Comparison of ENCODE assay signal across 26 cellular contexts in genomic region chr10:6988654-6989053, GRCh38.
DNase-seq lines count a peak whose midpoint lies in the region; ATAC-seq lines count a peak whose summit lies in the region.
"Had no signal": no experiment of that assay in that cellular context is flagged by ENCODE, and none has a peak within 500 bp of the region (broad histone marks: within the 10 kb centered on the region; RNA-seq: fewer than 3 reads in every experiment).

No MANE protein-coding gene starts in this region.

- H3K9ac ChIP-seq in GM23248 = no peak overlapping the region

- H3K9me3 ChIP-seq in GM23248 (ENCODE audit: low read depth) = no peaks in the 10 kb centered on the region
- H3K9me3 ChIP-seq: stomach, tibial nerve had no signal

- WGBS in GM23248 (ENCODE audit: low coverage in 1 of 2, low lambda C conversion rate in 2 of 2, missing lambda C conversion rate in 2 of 2), 2 experiments = 31 to 35% methylated on average over 4 of the region's 4 CpGs

- H3K9me3 Mint-ChIP-seq in natural killer cell treated with Interleukin-12 subunit alpha and Interleukin-12 subunit beta and Interleukin-15 and Interleukin-18, amount 100 ng/mL, for 72 hours = no peaks in the 10 kb centered on the region
- H3K9me3 Mint-ChIP-seq: natural killer cell; T-helper 2 cell treated with Interferon-gamma antibody and Interleukin-4, amounts not matched to agents 5 μg/mL and 100 μg/mL, for 36 hours had no signal

- no peak overlapping the region for H3K4me2 ChIP-seq in GM23248 (ENCODE audit: unreplicated experiment)

- H3K36me3 ChIP-seq in GM23248 (ENCODE audit: low read depth) = no peaks in the 10 kb centered on the region
- H3K36me3 ChIP-seq: stomach, tibial nerve, WERI-Rb-1 had no signal

- H2AFZ ChIP-seq in GM23248 = no peak overlapping the region

- H3K79me2 ChIP-seq in GM23248 (ENCODE audit: insufficient read depth) = no peaks in the 10 kb centered on the region

- no peaks in the 10 kb centered on the region for H3K4me1 ChIP-seq in GM23248 (ENCODE audit: insufficient read depth)
- H3K4me1 ChIP-seq: stomach had no signal

- no peak overlapping the region for H3K4me3 ChIP-seq in GM23248
- H3K4me3 ChIP-seq: skin epidermis, stomach, tibial nerve had no signal

- ATAC-seq in natural killer cell treated with Interleukin-12 subunit alpha and Interleukin-12 subunit beta and Interleukin-15 and Interleukin-18, amount 100 ng/mL, for 72 hours = peak; percentile 40 to 73
- ATAC-seq in HG03432 (IDR thresholded peaks at IDR 0.05; ENCODE audit: unreplicated experiment) = no peak
- no peak for ATAC-seq in GM19035 (IDR thresholded peaks at IDR 0.05; ENCODE audit: unreplicated experiment)

- no peak overlapping the region for H3K27ac ChIP-seq in GM23248
- H3K27ac ChIP-seq: skin epidermis, stomach, WERI-Rb-1 had no signal

- H3K9me2 ChIP-seq in GM23248 (ENCODE audit: insufficient read depth) = no peaks in the 10 kb centered on the region

- peak overlapping the region; percentile 39 to 72 for H3K27ac Mint-ChIP-seq in natural killer cell treated with Interleukin-12 subunit alpha and Interleukin-12 subunit beta and Interleukin-15 and Interleukin-18, amount 100 ng/mL, for 72 hours
- H3K27ac Mint-ChIP-seq: natural killer cell; T-helper 2 cell treated with Interferon-gamma antibody and Interleukin-4, amounts not matched to agents 5 μg/mL and 100 μg/mL, for 36 hours had no signal

- in situ Hi-C loops in GM23248 (cut with MboI) = no loop called here

- H3K4me1 Mint-ChIP-seq in natural killer cell treated with Interleukin-12 subunit alpha and Interleukin-12 subunit beta and Interleukin-15 and Interleukin-18, amount 100 ng/mL, for 72 hours (ENCODE audit: low read depth in 2 of 2) = peaks cover 24 to 29% of the 10 kb centered on the region in 2 donors

- no peaks in the 10 kb centered on the region for H3K27me3 ChIP-seq in GM23248 (replicated peaks; ENCODE audit: insufficient read depth)
- H3K27me3 ChIP-seq: stomach, tibial nerve had no signal

- peaks cover 10% of the 10 kb centered on the region for H3K36me3 Mint-ChIP-seq in natural killer cell treated with Interleukin-12 subunit alpha and Interleukin-12 subunit beta and Interleukin-15 and Interleukin-18, amount 100 ng/mL, for 72 hours
- H3K36me3 Mint-ChIP-seq: natural killer cell had no signal

- H3K4me3 Mint-ChIP-seq in natural killer cell treated with Interleukin-12 subunit alpha and Interleukin-12 subunit beta and Interleukin-15 and Interleukin-18, amount 100 ng/mL, for 72 hours = peak overlapping the region; percentile 13
- H3K4me3 Mint-ChIP-seq: natural killer cell; T-helper 2 cell treated with Interferon-gamma antibody and Interleukin-4, amounts not matched to agents 5 μg/mL and 100 μg/mL, for 36 hours had no signal

- DNase-seq in stimulated activated CD4-positive, alpha-beta T cell treated with anti-CD3 and anti-CD28 coated beads, Interleukin-15, amount 100 ng/mL, for 24 hours = peak; percentile 12
- no peak for DNase-seq in stimulated activated CD4-positive, alpha-beta T cell treated with anti-CD3 and anti-CD28 coated beads, Interleukin-4, amount 100 ng/mL, for 4 hours
- DNase-seq in Kasumi-1 (lab: John Stamatoyannopoulos, UW) = peak; percentile 79 to 88
- DNase-seq in OCI-M1 (lab: John Stamatoyannopoulos, UW) = peak; percentile 17
- no peak for DNase-seq in natural killer cell treated with Interleukin-12 subunit alpha and Interleukin-12 subunit beta and Interleukin-15 and Interleukin-18, amount 100 ng/mL, for 72 hours (ENCODE audit: low spot score)
- DNase-seq in GM23248 = no peak
- DNase-seq: activated naive CD4-positive, alpha-beta T cell; activated T-cell treated with anti-CD3 and anti-CD28 coated beads, Interleukin-2, amount 50 U/mL, for 1 hour; amygdala; C1 segment of cervical spinal cord; EL; GOT3; KG1; midbrain; natural killer cell; NCI-H1048; NCI-H1694 treated with DMSO at 0.1 percent for 48 hours; NCI-H2171; NCI-H524 treated with DMSO at 0.1 percent for 48 hours; stomach; WERI-Rb-1 had no signal

- no peaks in the 10 kb centered on the region for H4K20me1 ChIP-seq in GM23248 (ENCODE audit: insufficient read depth)

- H3K27me3 Mint-ChIP-seq in natural killer cell treated with Interleukin-12 subunit alpha and Interleukin-12 subunit beta and Interleukin-15 and Interleukin-18, amount 100 ng/mL, for 72 hours = no peaks in the 10 kb centered on the region

- H3F3A ChIP-seq in GM23248 (ENCODE audit: insufficient read depth) = no peaks in the 10 kb centered on the region

Comparison
In these comparisons a context has a peak if more than half of its experiments do, and no peak if none do; other contexts are left out.
1. DNase-seq: peak in stimulated activated CD4-positive, alpha-beta T cell treated with anti-CD3 and anti-CD28 coated beads, Interleukin-15, amount 100 ng/mL, for 24 hours (single experiment), Kasumi-1 (2 of 2) and OCI-M1 (single experiment); none in stimulated activated CD4-positive, alpha-beta T cell treated with anti-CD3 and anti-CD28 coated beads, Interleukin-4, amount 100 ng/mL, for 4 hours (0 of 2), natural killer cell treated with Interleukin-12 subunit alpha and Interleukin-12 subunit beta and Interleukin-15 and Interleukin-18, amount 100 ng/mL, for 72 hours (single experiment) and GM23248 (single experiment).
2. ATAC-seq: peak in natural killer cell treated with Interleukin-12 subunit alpha and Interleukin-12 subunit beta and Interleukin-15 and Interleukin-18, amount 100 ng/mL, for 72 hours (2 of 2); none in HG03432 (single experiment) and GM19035 (single experiment).